Comparison of ENCODE assay signal across 8 cellular contexts in the genomic region with DNA sequence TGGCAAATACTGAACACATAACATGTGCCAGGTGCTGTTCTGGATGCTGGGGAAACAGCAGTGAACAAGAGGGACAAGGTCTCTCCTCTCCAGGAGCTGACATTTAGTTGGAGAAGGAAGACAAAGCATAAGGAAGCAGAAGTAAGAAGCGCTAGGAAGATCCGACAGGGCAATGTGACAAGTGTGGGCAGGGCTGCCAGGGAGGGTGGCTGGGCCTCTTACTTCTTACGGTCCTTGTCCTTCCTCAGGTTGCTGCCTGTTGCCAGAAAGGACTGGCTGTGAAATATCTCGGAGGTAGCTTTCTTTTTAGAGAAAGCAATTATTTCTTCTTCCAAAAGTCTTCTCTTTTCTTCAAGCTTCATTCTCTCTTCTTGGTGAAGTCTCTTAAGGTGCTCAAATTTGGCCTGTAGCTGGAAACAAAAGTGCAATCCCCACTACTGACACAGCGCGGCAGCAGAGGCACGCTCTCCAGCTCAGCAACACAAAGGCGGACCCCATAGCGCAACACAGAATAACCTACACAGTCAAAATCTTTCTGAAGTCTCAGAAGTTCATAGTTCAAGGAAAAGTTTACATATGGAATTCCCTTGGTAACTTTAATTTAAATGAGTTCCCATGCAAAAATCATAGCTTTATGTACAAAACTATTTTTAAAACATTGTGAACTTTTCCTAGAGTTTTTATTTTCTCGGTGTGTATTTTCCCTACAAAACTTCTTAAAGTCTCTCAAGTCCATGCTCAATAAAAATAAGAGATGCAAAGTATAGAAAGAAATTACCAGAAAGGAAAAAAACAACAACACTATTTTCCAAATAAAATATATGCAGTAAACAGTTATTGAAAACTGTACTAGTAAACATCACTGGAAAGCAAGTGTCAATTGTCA.
DNase-seq lines count a peak whose midpoint lies in the region; ATAC-seq and TF ChIP-seq lines count a peak whose summit lies in the region.

No MANE protein-coding gene starts in this region.

- H3K27ac Mint-ChIP-seq in naive thymus-derived CD8-positive, alpha-beta T cell = no peak overlapping the region

- POLR2A ChIA-PET in OCI-LY7 (lab: Charles Lee) = no interaction called here
- POLR2A ChIA-PET in naive thymus-derived CD8-positive, alpha-beta T cell (lab: Charles Lee) = no interaction called here

- H3K79me2 ChIP-seq in OCI-LY7 (ENCODE audit: insufficient read depth, low read depth, low read length) = no peaks in the 10 kb centered on the region

- H3K36me3 Mint-ChIP-seq in naive thymus-derived CD8-positive, alpha-beta T cell = no peaks in the 10 kb centered on the region

- no peaks in the 10 kb centered on the region for H3K9me3 Mint-ChIP-seq in naive thymus-derived CD8-positive, alpha-beta T cell

- TF ChIP-seq POLR2A in GM18505 (IDR thresholded peaks at IDR 0.05; ENCODE audit: borderline replicate concordance, extremely low read depth, insufficient read depth, insufficient read length) = no peak
- TF ChIP-seq POLR2A in esophagus muscularis mucosa (IDR thresholded peaks at IDR 0.05; ENCODE audit: low read depth) = no peak
- TF ChIP-seq POLR2A in stomach (IDR thresholded peaks at IDR 0.05) = no peak

- H3K36me3 ChIP-seq in OCI-LY7 (ENCODE audit: insufficient read depth, low read length) = no peaks in the 10 kb centered on the region
- peaks cover 0 to 18% (median 8%) of the 10 kb centered on the region in 4 donors for H3K36me3 ChIP-seq in esophagus muscularis mucosa
- H3K36me3 ChIP-seq in stomach = peaks cover 0 to 14% (median 3%) of the 10 kb centered on the region in 4 donors

- H4K20me1 ChIP-seq in OCI-LY7 (ENCODE audit: insufficient read depth, low read length) = no peaks in the 10 kb centered on the region

- H3K4me3 ChIP-seq in OCI-LY7 (ENCODE audit: low read depth, low read length, poor library complexity, severe bottlenecking) (no peak overlapping the region), esophagus muscularis mucosa (no peak overlapping the region), stomach (no peak overlapping the region)

- no peaks in the 10 kb centered on the region for H3K9me2 ChIP-seq in OCI-LY7 (ENCODE audit: insufficient read depth, low read length)

- no peaks in the 10 kb centered on the region for H3K9me3 ChIP-seq in OCI-LY7 (ENCODE audit: low read length)
- H3K9me3 ChIP-seq in esophagus muscularis mucosa = no peaks in the 10 kb centered on the region
- H3K9me3 ChIP-seq in stomach = no peaks in the 10 kb centered on the region

- TF ChIP-seq CTCF in OCI-LY7 (conservative IDR thresholded peaks at IDR 0.05; ENCODE audit: low read length) (peak; percentile 78), esophagus muscularis mucosa (IDR thresholded peaks at IDR 0.05) (peak; percentile 91 to 97 (median 92)), stomach (IDR thresholded peaks at IDR 0.05) (peak in 5 of 7 experiments; percentile 78 to 90 (median 89))

- no peak overlapping the region for H3K4me2 ChIP-seq in OCI-LY7 (ENCODE audit: low read length)

- no peak overlapping the region for H2AFZ ChIP-seq in OCI-LY7 (ENCODE audit: low read length)

- H3K27me3 ChIP-seq in esophagus muscularis mucosa = no peaks in the 10 kb centered on the region
- no peaks in the 10 kb centered on the region for H3K27me3 ChIP-seq in stomach

- BruUV-seq in OCI-LY7 (replicated peaks; lab: Mats Ljungman, UMichigan) = no TSS peak

- WGBS in esophagus muscularis mucosa = 26% methylated on average over 10 of the region's 10 CpGs
- WGBS in stomach, 5 donors = 32 to 38% (median 33%) methylated on average over 10 of the region's 10 CpGs

- CTCF ChIA-PET in OCI-LY7 (lab: Charles Lee; ENCODE audit: unreplicated experiment) = no interaction called here

- H3K27ac ChIP-seq in OCI-LY7 (ENCODE audit: low read depth, low read length, poor library complexity, severe bottlenecking) (no peak overlapping the region), esophagus muscularis mucosa (replicated peaks in 1 of 4) (peak overlapping the region in 1 of 4 donors; percentile 23), stomach (no peak overlapping the region)

- in situ Hi-C loops in ACHN (cut with HindIII; ENCODE audit: low pct_ligation_motif_present, low pct_unique_long_range_greater_than_20kb, low sequenced_read_pairs) = no loop called here

- no peak overlapping the region for H3K4me3 Mint-ChIP-seq in naive thymus-derived CD8-positive, alpha-beta T cell

- TF ChIP-seq EP300 in esophagus muscularis mucosa (IDR thresholded peaks at IDR 0.05) = no peak
- TF ChIP-seq EP300 in stomach (IDR thresholded peaks at IDR 0.05) = no peak

- ATAC-seq in GM18505 (IDR thresholded peaks at IDR 0.05; ENCODE audit: unreplicated experiment) = peak; percentile 76
- ATAC-seq in HG03378 (IDR thresholded peaks at IDR 0.05; ENCODE audit: unreplicated experiment) = peak; percentile 75
- peak; percentile 86 to 90 for ATAC-seq in naive thymus-derived CD8-positive, alpha-beta T cell

- DNase-seq in ACHN (peak; percentile 58), OCI-LY7 (ENCODE audit: low spot score) (peak; percentile 19), activated T-cell treated with anti-CD3 and anti-CD28 coated beads for 24 hours (ENCODE audit: low read depth) (peak; percentile 56), esophagus muscularis mucosa (ENCODE audit: extremely low spot score) (no peak), stomach (peak; percentile 72)
- peak; percentile 20 to 71 (median 48) for DNase-seq in naive thymus-derived CD8-positive, alpha-beta T cell

- H3K27me3 Mint-ChIP-seq in naive thymus-derived CD8-positive, alpha-beta T cell = peaks cover 0 to 5% (median 1%) of the 10 kb centered on the region in 5 donors

- H3K4me1 ChIP-seq in OCI-LY7 (ENCODE audit: insufficient read depth, low read length, poor library complexity, severe bottlenecking) = no peaks in the 10 kb centered on the region
- peaks cover 0 to 24% (median 18%) of the 10 kb centered on the region in 4 donors for H3K4me1 ChIP-seq in esophagus muscularis mucosa
- no peaks in the 10 kb centered on the region for H3K4me1 ChIP-seq in stomach

- H3K4me1 Mint-ChIP-seq in naive thymus-derived CD8-positive, alpha-beta T cell = no peaks in the 10 kb centered on the region

- intact Hi-C loops in OCI-LY7 (cut with micrococcal nuclease; ENCODE audit: unreplicated experiment) = no loop called here
- intact Hi-C loops in esophagus muscularis mucosa (cut with DNase I) = loop anchor here (2.0 to 5.0 kb wide), 2 partner anchors 173 to 191 kb away; no protein-coding TSS in a partner anchor
- intact Hi-C loops in stomach (cut with DNase I; ENCODE audit: low total_unique reads) = no loop called here
